1 cellular context compared by ENCODE assay signal in the genomic region with DNA sequence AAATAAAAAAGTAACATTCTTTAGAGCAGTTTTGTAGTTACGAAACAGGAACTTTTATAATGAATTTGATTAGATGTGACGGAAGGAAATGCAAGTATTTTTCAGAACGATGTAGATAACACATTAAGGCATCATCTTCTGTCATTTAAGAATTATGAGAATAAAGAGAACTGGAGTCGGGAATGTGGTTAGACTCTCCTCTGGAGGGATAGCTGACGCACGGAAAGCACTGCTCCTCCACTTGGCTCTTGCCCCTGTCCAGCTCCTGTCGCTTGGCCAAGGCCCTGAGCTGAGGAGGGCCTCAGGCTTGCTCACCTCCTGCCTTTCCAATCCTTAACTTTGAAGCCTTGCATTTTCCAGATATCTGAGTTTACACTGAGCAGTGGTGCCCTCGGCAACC.
TF ChIP-seq lines count a peak whose summit lies in the region.

No MANE protein-coding gene starts in this region.

TF ChIP-seq in IMR-90, 13 proteins besides CTCF, POLR2A, EP300 and RAD21 (continued from another document):
- TF ChIP-seq, protein P1, sequence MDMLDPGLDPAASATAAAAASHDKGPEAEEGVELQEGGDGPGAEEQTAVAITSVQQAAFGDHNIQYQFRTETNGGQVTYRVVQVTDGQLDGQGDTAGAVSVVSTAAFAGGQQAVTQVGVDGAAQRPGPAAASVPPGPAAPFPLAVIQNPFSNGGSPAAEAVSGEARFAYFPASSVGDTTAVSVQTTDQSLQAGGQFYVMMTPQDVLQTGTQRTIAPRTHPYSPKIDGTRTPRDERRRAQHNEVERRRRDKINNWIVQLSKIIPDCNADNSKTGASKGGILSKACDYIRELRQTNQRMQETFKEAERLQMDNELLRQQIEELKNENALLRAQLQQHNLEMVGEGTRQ (IDR thresholded peaks at IDR 0.05; ENCODE audit: low read depth, low read length) = no peak
- no peak for TF ChIP-seq MAZ (IDR thresholded peaks at IDR 0.05; ENCODE audit: borderline replicate concordance, low read depth, low read length)
- TF ChIP-seq MXI1 (IDR thresholded peaks at IDR 0.05; ENCODE audit: borderline replicate concordance, low read depth, low read length) = no peak
- TF ChIP-seq BHLHE40 (IDR thresholded peaks at IDR 0.05; ENCODE audit: low read depth, low read length) = no peak
